ENCODE assay signal across 20 cellular contexts in genomic region chr10:105834261-105835059, GRCh38.
DNase-seq lines count a peak whose midpoint lies in the region; ATAC-seq and TF ChIP-seq lines count a peak whose summit lies in the region.
"Had no signal": no experiment of that assay in that cellular context is flagged by ENCODE, and none has a peak within 500 bp of the region (broad histone marks: within the 10 kb centered on the region; RNA-seq: fewer than 3 reads in every experiment).

No MANE protein-coding gene starts in this region.

- no peak for TF ChIP-seq CTCF in fibroblast of villous mesenchyme (IDR thresholded peaks at IDR 0.05; ENCODE audit: insufficient read depth, low read depth, low read length)
- TF ChIP-seq CTCF in mesothelial cell of epicardium (IDR thresholded peaks at IDR 0.05; ENCODE audit: unreplicated experiment): no peak
- TF ChIP-seq CTCF in RWPE1 (conservative IDR thresholded peaks at IDR 0.05; ENCODE audit: low read depth): no peak

- H3K36me3 Mint-ChIP-seq in mesothelial cell of epicardium: no peaks in the 10 kb centered on the region
- H3K36me3 Mint-ChIP-seq: CD8-positive, alpha-beta memory T cell; IgD-negative memory B cell had no signal

- DNase-seq in amniotic epithelial cell (ENCODE audit: low read depth) (peak; percentile 86), fibroblast of villous mesenchyme (ENCODE audit: low read depth) (peak; percentile 1), mesothelial cell of epicardium (ENCODE audit: low spot score in 2 of 2, unreplicated experiment in 2 of 2) (no peak), superior temporal gyrus (ENCODE audit: extremely low spot score) (peak; percentile 39), RWPE1 (ENCODE audit: low spot score) (no peak)
- DNase-seq: ACHN; CD8-positive, alpha-beta memory T cell; DMS53; GF-D8; NCI-H1105; NCI-H2029 treated with DMSO at 0.1 percent for 48 hours; NCI-H226; NCI-H524; NCI-H774; NK-92 treated with Interleukin-12 subunit alpha and Interleukin-12 subunit beta, amount 100 ng/mL, for 24 hours had no signal

- H3K4me3 ChIP-seq in fibroblast of villous mesenchyme (ENCODE audit: low read depth, low read length): no peak overlapping the region

- peak overlapping the region; percentile 13 for H3K27ac Mint-ChIP-seq in mesothelial cell of epicardium
- H3K27ac Mint-ChIP-seq: CD8-positive, alpha-beta memory T cell; IgD-negative memory B cell had no signal

- H3K27me3 Mint-ChIP-seq in mesothelial cell of epicardium (ENCODE audit: low read depth): no peaks in the 10 kb centered on the region
- H3K27me3 Mint-ChIP-seq: IgD-negative memory B cell had no signal

- peaks cover 18% of the 10 kb centered on the region for H3K4me1 Mint-ChIP-seq in mesothelial cell of epicardium

- POLR2A ChIA-PET in RWPE1 (lab: Yijun Ruan, JAX; ENCODE audit: low non-redundant PET): interaction anchor here (0.5 kb wide), 1 partner anchor 8 kb away, joined by 6 read pairs; no protein-coding TSS in a partner anchor

- no peak overlapping the region for H3K27ac ChIP-seq in RWPE1
- H3K27ac ChIP-seq: C4-2B had no signal

- H3K4me3 Mint-ChIP-seq in mesothelial cell of epicardium: no peak overlapping the region
- H3K4me3 Mint-ChIP-seq: CD8-positive, alpha-beta memory T cell; IgD-negative memory B cell had no signal

- ATAC-seq in HG02885 (IDR thresholded peaks at IDR 0.05; ENCODE audit: poor library complexity, unreplicated experiment) (no peak), HG02840 (IDR thresholded peaks at IDR 0.05; ENCODE audit: low FRiP score, unreplicated experiment) (no peak)
- ATAC-seq: Panc1 had no signal

- CTCF ChIA-PET in RWPE1 (lab: Yijun Ruan, JAX): no interaction called here

- no peaks in the 10 kb centered on the region for H3K9me3 Mint-ChIP-seq in mesothelial cell of epicardium

Comparison
In these comparisons a context has a peak if more than half of its experiments do, and no peak if none do; other contexts are left out.
1. DNase-seq: peak in amniotic epithelial cell (single experiment), fibroblast of villous mesenchyme (single experiment) and superior temporal gyrus (single experiment); none in mesothelial cell of epicardium (0 of 2) and RWPE1 (single experiment).